Comparison of ENCODE assay signal across 13 cellular contexts in genomic region chr20:4835244-4836177, GRCh38. TPM values are rescaled to one million over a fixed set of nuclear protein-coding genes. Genes with fewer than 3 reads are reported as not detected.
DNase-seq lines count a peak whose midpoint lies in the region; ATAC-seq and TF ChIP-seq lines count a peak whose summit lies in the region.
"Had no signal": no experiment of that assay in that cellular context is flagged by ENCODE, and none has a peak within 500 bp of the region (broad histone marks: within the 10 kb centered on the region; RNA-seq: fewer than 3 reads in every experiment).

No MANE protein-coding gene starts in this region.

- TF ChIP-seq POLR2A in gastrocnemius medialis (IDR thresholded peaks at IDR 0.05) = no peak

- no peak for TF ChIP-seq CTCF in colonic mucosa (IDR thresholded peaks at IDR 0.05)
- TF ChIP-seq CTCF in gastrocnemius medialis (IDR thresholded peaks at IDR 0.05 in 4 of 5, conservative IDR thresholded peaks at IDR 0.05 in 1 of 5) = no peak
- TF ChIP-seq CTCF in brain microvascular endothelial cell (IDR thresholded peaks at IDR 0.05; ENCODE audit: low read depth, low read length, missing control alignments) = no peak

- H3K9me3 ChIP-seq in colonic mucosa = no peaks in the 10 kb centered on the region
- no peaks in the 10 kb centered on the region for H3K9me3 ChIP-seq in gastrocnemius medialis

- H3K27me3 ChIP-seq in colonic mucosa = no peaks in the 10 kb centered on the region
- H3K27me3 ChIP-seq in gastrocnemius medialis = peaks cover 3 to 11% (median 4%) of the 10 kb centered on the region in 3 donors
- no peaks in the 10 kb centered on the region for H3K27me3 ChIP-seq in brain microvascular endothelial cell (replicated peaks)

- intact Hi-C loops in colonic mucosa (cut with DNase I) = no loop called here
- intact Hi-C loops in gastrocnemius medialis (cut with DNase I; ENCODE audit: low total_unique reads) = no loop called here

- DNase-seq in GM04503 (ENCODE audit: low read depth) (peak; percentile 13), colonic mucosa (peak; percentile 37), islet precursor cell (peak; percentile 69), gastrocnemius medialis (peak in 1 of 2 donors; percentile 33), DMS53 (lab: John Stamatoyannopoulos, UW) (no peak), GM19238 (ENCODE audit: insufficient read length, low spot score) (no peak), brain microvascular endothelial cell (no peak)
- DNase-seq: activated CD4-positive, alpha-beta T cell treated with anti-CD3 and anti-CD28 coated beads for 36 hours; activated effector memory CD4-positive, alpha-beta T cell treated with Interleukin-2 at 50 U/mL for 16 hours; GOT3; NCI-H1930; SW 1271 had no signal

- H3K4me3 ChIP-seq in colonic mucosa (no peak overlapping the region), gastrocnemius medialis (no peak overlapping the region), brain microvascular endothelial cell (ENCODE audit: low read depth, low read length) (no peak overlapping the region)

- H3K4me1 ChIP-seq in colonic mucosa = no peaks in the 10 kb centered on the region
- H3K4me1 ChIP-seq in gastrocnemius medialis = no peaks in the 10 kb centered on the region

- peak; percentile 49 to 52 for ATAC-seq in gastrocnemius medialis
- ATAC-seq in HG03039 (IDR thresholded peaks at IDR 0.05; ENCODE audit: unreplicated experiment) = no peak
- ATAC-seq: activated CD4-positive, alpha-beta T cell treated with anti-CD3 and anti-CD28 coated beads for 36 hours had no signal

- H3K27ac ChIP-seq in colonic mucosa (no peak overlapping the region), gastrocnemius medialis (no peak overlapping the region), brain microvascular endothelial cell (no peak overlapping the region)

- in situ Hi-C loops in gastrocnemius medialis (cut with MboI; ENCODE audit: low sequenced_read_pairs in 4 of 4) (no loop called here), brain microvascular endothelial cell (cut with HindIII; ENCODE audit: low pct_ligation_motif_present, low sequenced_read_pairs) (no loop called here)

- H3K36me3 ChIP-seq in colonic mucosa (no peaks in the 10 kb centered on the region), gastrocnemius medialis (no peaks in the 10 kb centered on the region), brain microvascular endothelial cell (replicated peaks) (no peaks in the 10 kb centered on the region)

- H3K9ac ChIP-seq in colonic mucosa (ENCODE audit: low read depth in 2 of 2, low read length in 2 of 2) = no peak overlapping the region

RNA-seq across cellular contexts. Expression of gene RASSF2, which starts 12.1 kb away (rescaled TPM):
- 1 to 10 TPM; 1.6 to 5.4 TPM for total RNA-seq in colonic mucosa
- 1 to 10 TPM in 3 of 4 donors, under 1 TPM in 1; 0.90 to 3.1 (median 2.6) TPM for total RNA-seq in gastrocnemius medialis

Comparison
In these comparisons a context has a peak if more than half of its experiments do, and no peak if none do; other contexts are left out.
1. DNase-seq: peak in GM04503 (single experiment), colonic mucosa (single experiment) and islet precursor cell (single experiment); none in DMS53 (single experiment), GM19238 (single experiment) and brain microvascular endothelial cell (single experiment).